Comparison of ENCODE assay signal across 21 cellular contexts in genomic region chr22:20641919-20642579, GRCh38.
DNase-seq lines count a peak whose midpoint lies in the region; ATAC-seq and TF ChIP-seq lines count a peak whose summit lies in the region.
"Had no signal": no experiment of that assay in that cellular context is flagged by ENCODE, and none has a peak within 500 bp of the region (broad histone marks: within the 10 kb centered on the region; RNA-seq: fewer than 3 reads in every experiment).

No MANE protein-coding gene starts in this region.

- no peak overlapping the region for H3K4me2 ChIP-seq in GM23338

- no peaks in the 10 kb centered on the region for H3K9me2 ChIP-seq in GM23338 (ENCODE audit: insufficient read depth)

- DNase-seq in activated CD8-positive, alpha-beta memory T cell treated with anti-CD3 and anti-CD28 coated beads, Interleukin-2, amount 10 ng/mL, durations not matched to agents 7 days and 5 days, result peak; percentile 18
- DNase-seq in activated CD8-positive, alpha-beta memory T cell treated with anti-CD3 and anti-CD28 coated beads, Interleukin-2, amount 50 U/mL, for 48 hours, result no peak
- DNase-seq in GM23338 (ENCODE audit: low spot score) (no peak), left lobe of liver (ENCODE audit: low spot score) (peak; percentile 5), ureter (ENCODE audit: low spot score) (peak; percentile 1), A172 (ENCODE audit: low spot score) (no peak), lower lobe of right lung (no peak), UCSD-AML1 (lab: John Stamatoyannopoulos, UW; ENCODE audit: unreplicated experiment) (no peak)
- DNase-seq: 8988T; ACHN; BE2C; C1 segment of cervical spinal cord; CD4-positive, CD25-positive, alpha-beta regulatory T cell; CD8-positive, alpha-beta memory T cell; COR-L47; DMS 273 treated with DMSO at 0.1 percent for 48 hours; DMS53; DND-41; EL had no signal

- intact Hi-C loops in lower lobe of right lung (cut with DNase I), result no loop called here

- no peak for TF ChIP-seq CTCF in GM23338 (conservative IDR thresholded peaks at IDR 0.05; ENCODE audit: low read depth in 2 of 2)
- TF ChIP-seq CTCF in lower lobe of right lung (IDR thresholded peaks at IDR 0.05), result no peak

- no peaks in the 10 kb centered on the region for H3K4me1 ChIP-seq in GM23338 (ENCODE audit: insufficient read depth)
- no peaks in the 10 kb centered on the region for H3K4me1 ChIP-seq in lower lobe of right lung
- H3K4me1 ChIP-seq: BE2C, HAP-1 had no signal

- CTCF ChIA-PET in activated CD8-positive, alpha-beta memory T cell treated with anti-CD3 and anti-CD28 coated beads, Interleukin-2, amount 10 ng/mL, durations not matched to agents 7 days and 5 days (lab: Charles Lee), result no interaction called here

- no peaks in the 10 kb centered on the region for H3K4me1 Mint-ChIP-seq in activated CD8-positive, alpha-beta memory T cell treated with anti-CD3 and anti-CD28 coated beads, Interleukin-2, amount 10 ng/mL, durations not matched to agents 7 days and 5 days
- peaks cover 8% of the 10 kb centered on the region; the same call in 2 of the 3 replicates for H3K4me1 Mint-ChIP-seq in GM23338
- H3K4me1 Mint-ChIP-seq: CD8-positive, alpha-beta memory T cell had no signal

- no peak for ATAC-seq in activated CD8-positive, alpha-beta memory T cell treated with anti-CD3 and anti-CD28 coated beads, Interleukin-2, amount 10 ng/mL, durations not matched to agents 7 days and 5 days
- ATAC-seq in GM23338 (no peak), left lobe of liver (no peak), lower lobe of right lung (no peak)
- ATAC-seq: GM12878 had no signal

- H3K27ac Mint-ChIP-seq in activated CD8-positive, alpha-beta memory T cell treated with anti-CD3 and anti-CD28 coated beads, Interleukin-2, amount 10 ng/mL, durations not matched to agents 7 days and 5 days, result no peak overlapping the region
- no peak overlapping the region for H3K27ac Mint-ChIP-seq in GM23338
- H3K27ac Mint-ChIP-seq: CD4-positive, CD25-positive, alpha-beta regulatory T cell; CD8-positive, alpha-beta memory T cell had no signal

- H3K4me3 Mint-ChIP-seq in activated CD8-positive, alpha-beta memory T cell treated with anti-CD3 and anti-CD28 coated beads, Interleukin-2, amount 10 ng/mL, durations not matched to agents 7 days and 5 days, result no peak overlapping the region
- H3K4me3 Mint-ChIP-seq in GM23338, result no peak overlapping the region
- H3K4me3 Mint-ChIP-seq: CD4-positive, CD25-positive, alpha-beta regulatory T cell had no signal

- no peak overlapping the region for H3K27ac ChIP-seq in GM23338 (ENCODE audit: low read depth)
- no peak overlapping the region for H3K27ac ChIP-seq in lower lobe of right lung

- no peaks in the 10 kb centered on the region for H3F3A ChIP-seq in GM23338 (replicated peaks; ENCODE audit: low read depth)

- H2AFZ ChIP-seq in GM23338, result peak overlapping the region; percentile 74

- no peaks in the 10 kb centered on the region for H3K36me3 Mint-ChIP-seq in activated CD8-positive, alpha-beta memory T cell treated with anti-CD3 and anti-CD28 coated beads, Interleukin-2, amount 10 ng/mL, durations not matched to agents 7 days and 5 days
- H3K36me3 Mint-ChIP-seq in GM23338 (ENCODE audit: low read depth), result no peaks in the 10 kb centered on the region
- H3K36me3 Mint-ChIP-seq: CD4-positive, CD25-positive, alpha-beta regulatory T cell had no signal

- H3K4me3 ChIP-seq in GM23338 (no peak overlapping the region), lower lobe of right lung (no peak overlapping the region)
- H3K4me3 ChIP-seq: GM12878, HAP-1 had no signal

- H3K36me3 ChIP-seq in GM23338 (ENCODE audit: insufficient read depth) (no peaks in the 10 kb centered on the region), lower lobe of right lung (no peaks in the 10 kb centered on the region)
- H3K36me3 ChIP-seq: BE2C, HAP-1 had no signal

- no peaks in the 10 kb centered on the region for H3K9me3 Mint-ChIP-seq in activated CD8-positive, alpha-beta memory T cell treated with anti-CD3 and anti-CD28 coated beads, Interleukin-2, amount 10 ng/mL, durations not matched to agents 7 days and 5 days (ENCODE audit: low read depth)
- peaks cover 4% of the 10 kb centered on the region; the same call in 2 of the 3 replicates for H3K9me3 Mint-ChIP-seq in GM23338

- H4K20me1 ChIP-seq in GM23338 (replicated peaks; ENCODE audit: insufficient read depth), result no peaks in the 10 kb centered on the region

- no peaks in the 10 kb centered on the region for H3K9me3 ChIP-seq in lower lobe of right lung
- H3K9me3 ChIP-seq: BE2C, HAP-1 had no signal

- H3K27me3 Mint-ChIP-seq in activated CD8-positive, alpha-beta memory T cell treated with anti-CD3 and anti-CD28 coated beads, Interleukin-2, amount 10 ng/mL, durations not matched to agents 7 days and 5 days, result peaks cover 20% of the 10 kb centered on the region
- no peaks in the 10 kb centered on the region for H3K27me3 Mint-ChIP-seq in GM23338 (ENCODE audit: insufficient read depth, low read depth, poor library complexity)

- H3K27me3 ChIP-seq in GM23338 (ENCODE audit: insufficient read depth) (no peaks in the 10 kb centered on the region), lower lobe of right lung (ENCODE audit: low read depth) (no peaks in the 10 kb centered on the region)
- H3K27me3 ChIP-seq: BE2C had no signal

- no peaks in the 10 kb centered on the region for H3K79me2 ChIP-seq in GM23338 (replicated peaks; ENCODE audit: insufficient read depth)

TF ChIP-seq in GM23338, 12 proteins besides CTCF, POLR2A, EP300 and RAD21 (continues in another document):
- TF ChIP-seq EZH2 (IDR thresholded peaks at IDR 0.05; ENCODE audit: low read depth, unreplicated experiment), result no peak
- TF ChIP-seq NANOG (IDR thresholded peaks at IDR 0.05; ENCODE audit: borderline replicate concordance), result no peak
- no peak for TF ChIP-seq ETS1 (IDR thresholded peaks at IDR 0.05)
- TF ChIP-seq JUNB (IDR thresholded peaks at IDR 0.05; ENCODE audit: unreplicated experiment), result no peak
- TF ChIP-seq ZNF331 (CRISPR knock-in tag; IDR thresholded peaks at IDR 0.05; ENCODE audit: low read depth), result no peak
- no peak for TF ChIP-seq REST (IDR thresholded peaks at IDR 0.05; ENCODE audit: unreplicated experiment)

Comparison
In these comparisons a context has a peak if more than half of its experiments do, and no peak if none do; other contexts are left out.
1. DNase-seq: peak in activated CD8-positive, alpha-beta memory T cell treated with anti-CD3 and anti-CD28 coated beads, Interleukin-2, amount 10 ng/mL, durations not matched to agents 7 days and 5 days (single experiment), left lobe of liver (single experiment) and ureter (single experiment); none in activated CD8-positive, alpha-beta memory T cell treated with anti-CD3 and anti-CD28 coated beads, Interleukin-2, amount 50 U/mL, for 48 hours (single experiment), GM23338 (single experiment), A172 (single experiment), lower lobe of right lung (single experiment) and UCSD-AML1 (single experiment).